ENCODE assay signal across 18 cellular contexts in genomic region chr14:19374451-19374903, GRCh38. TPM values are rescaled to one million over a fixed set of nuclear protein-coding genes. Genes with fewer than 3 reads are reported as not detected.
"Had no signal": no experiment of that assay in that cellular context is flagged by ENCODE, and none has a peak within 500 bp of the region (broad histone marks: within the 10 kb centered on the region; RNA-seq: fewer than 3 reads in every experiment).

No MANE protein-coding gene starts in this region.

RNA-seq across cellular contexts. Expression of gene POTEG, which starts 59.7 kb away (rescaled TPM):
- total RNA-seq: cerebellum, dermis microvascular lymphatic vessel endothelial cell, fibroblast of lung, frontal cortex, glomerular endothelial cell, heart left ventricle, left lung, lung microvascular endothelial cell, mononuclear cell, natural killer cell, neural crest cell, ovary, posterior vena cava, right atrium auricular region, sigmoid colon, suprapubic skin, urinary bladder had no signal
- polyA plus RNA-seq: esophagus, fibroblast of lung, heart left ventricle, ovary, urinary bladder had no signal
